Comparison of ENCODE assay signal across 8 cellular contexts in the genomic region with DNA sequence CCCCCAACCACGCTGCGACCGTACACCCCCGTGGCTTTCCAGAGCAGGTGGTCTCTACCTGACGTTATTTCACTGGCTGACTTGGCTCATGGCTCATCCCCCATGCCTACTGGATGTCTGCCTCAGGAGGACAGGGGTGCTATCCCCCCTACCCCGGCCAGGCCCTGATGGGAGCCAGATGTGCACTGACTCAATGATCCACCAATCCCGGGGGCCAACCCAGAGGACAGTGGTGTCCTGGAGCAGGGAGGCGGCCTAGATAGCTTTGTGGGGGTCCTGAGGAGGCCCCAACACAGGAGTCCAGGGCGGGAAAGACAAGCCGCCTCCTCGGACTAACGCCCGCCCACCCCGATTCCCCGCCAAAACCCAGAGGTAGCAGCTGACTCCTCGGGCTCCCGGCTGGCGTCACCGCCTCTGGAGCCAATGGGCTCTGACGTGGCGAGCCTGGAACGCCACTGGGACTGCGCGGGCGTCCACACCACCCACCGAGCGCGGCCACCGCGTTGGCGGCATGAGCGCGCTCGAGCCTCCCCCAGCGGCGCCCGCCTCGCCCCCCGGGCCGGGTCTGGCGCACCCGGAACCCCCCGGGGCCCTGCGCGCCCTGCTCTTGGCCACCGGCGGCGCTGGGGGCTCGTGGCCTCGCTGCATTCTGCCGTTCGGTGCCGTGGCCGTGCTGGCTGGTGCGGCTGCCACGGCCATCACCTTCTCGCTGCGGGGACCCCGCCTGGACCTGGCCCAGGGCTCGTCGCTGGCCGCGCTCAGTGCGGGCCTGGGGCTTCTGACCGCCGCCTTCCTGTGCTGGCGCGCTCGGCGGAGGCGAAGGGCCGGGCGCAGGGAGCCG. TPM values are rescaled to one million over a fixed set of nuclear protein-coding genes. Genes with fewer than 3 reads are reported as not detected.
DNase-seq lines count a peak whose midpoint lies in the region; ATAC-seq, FAIRE-seq and TF ChIP-seq lines count a peak whose summit lies in the region.

No MANE protein-coding gene starts in this region.

- intact Hi-C loops in left ventricle myocardium superior (cut with micrococcal nuclease) = no loop called here

- peak overlapping the region; percentile 53 for H3K4me3 ChIP-seq in AG10803 (ENCODE audit: low read length)

- ATAC-seq in left ventricle myocardium superior (peak; percentile 83), GM21619 (IDR thresholded peaks at IDR 0.05; ENCODE audit: unreplicated experiment) (no peak)

- TF ChIP-seq CTCF in AG10803 (conservative IDR thresholded peaks at IDR 0.05; ENCODE audit: low read length) = no peak

- DNase-seq in AG10803 (ENCODE audit: low read depth) = peak; percentile 61
- DNase-seq in GM18507 (ENCODE audit: extremely low spot score, insufficient read length, low read depth) = peak; percentile 28
- peak; percentile 84 for DNase-seq in NCI-H2171 treated with DMSO at 0.1 percent for 48 hours (lab: John Stamatoyannopoulos, UW)
- DNase-seq in amygdala (lab: John Stamatoyannopoulos, UW) = peak in 42 of 56 donors; percentile 6 to 83 (median 56)
- DNase-seq in left ventricle myocardium superior = peak; percentile 88
- peak; percentile 53 for DNase-seq in putamen (ENCODE audit: low spot score)
- no peak for DNase-seq in RKO (ENCODE audit: low spot score)

- FAIRE-seq in GM18507 (lab: Jason Lieb, UNC) = no peak

RNA-seq across cellular contexts. Expression of a gene that starts 3.6 kb away (rescaled TPM):
- 0.52 TPM for total RNA-seq in left ventricle myocardium superior

RNA-seq across cellular contexts. Expression of a gene that starts 7.4 kb away (rescaled TPM):
- 15.4 TPM for total RNA-seq in left ventricle myocardium superior

RNA-seq across cellular contexts. Expression of a gene that starts 7.6 kb away (rescaled TPM):
- 0.67 TPM for total RNA-seq in left ventricle myocardium superior

RNA-seq across cellular contexts. Expression of a gene that starts 38.3 kb away (rescaled TPM):
- 1.1 TPM for total RNA-seq in left ventricle myocardium superior

RNA-seq across cellular contexts. Expression of a gene that starts 46.2 kb away (rescaled TPM):
- total RNA-seq in left ventricle myocardium superior = 150 TPM
